In the genomic region with DNA sequence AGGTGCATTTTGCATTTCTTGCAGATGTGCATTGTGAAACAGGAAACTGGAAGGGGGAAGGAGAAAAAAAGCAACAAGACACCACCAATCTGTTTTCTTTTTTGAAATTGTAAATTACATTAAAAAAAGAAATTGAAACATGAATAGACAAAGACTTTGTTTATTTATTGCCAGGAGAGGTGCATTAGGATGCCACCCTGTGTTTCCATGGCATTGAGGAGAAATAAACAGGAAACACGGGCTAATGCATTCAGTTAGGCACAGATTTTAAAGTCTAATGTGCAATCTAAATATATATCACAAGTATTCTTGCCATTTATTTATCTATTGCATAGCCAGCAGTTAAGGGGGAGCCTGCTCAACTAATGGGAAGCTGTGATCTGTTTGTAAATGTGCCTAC, we compare ENCODE assay signal across 14 cellular contexts.
"Had no signal": no experiment of that assay in that cellular context is flagged by ENCODE, and none has a peak within 500 bp of the region (broad histone marks: within the 10 kb centered on the region; RNA-seq: fewer than 3 reads in every experiment).

No MANE protein-coding gene starts in this region.

- H3K27ac Mint-ChIP-seq: activated CD4-positive, alpha-beta memory T cell treated with anti-CD3 and anti-CD28 coated beads, Interleukin-2, amount 10 ng/mL, durations not matched to agents 7 days and 5 days; activated CD4-positive, alpha-beta T cell treated with anti-CD3 and anti-CD28 coated beads for 36 hours; stimulated activated naive CD8-positive, alpha-beta T cell treated with anti-CD3 and anti-CD28 coated beads, Interleukin-15, Interleukin-2, amounts not matched to agents 100 ng/mL and 50 ng/mL, for 24 hours had no signal

- ATAC-seq: activated CD4-positive, alpha-beta T cell treated with anti-CD3 and anti-CD28 coated beads for 36 hours; gastroesophageal sphincter had no signal

- H3K27me3 ChIP-seq: ascending aorta, gastroesophageal sphincter, upper lobe of left lung had no signal

- H3K9ac ChIP-seq: parathyroid adenoma had no signal

- H3K36me3 ChIP-seq: ascending aorta, gastroesophageal sphincter, upper lobe of left lung had no signal

- H3K9me3 ChIP-seq: ascending aorta, gastroesophageal sphincter, upper lobe of left lung had no signal

- H3K27me3 Mint-ChIP-seq: activated CD4-positive, alpha-beta memory T cell treated with anti-CD3 and anti-CD28 coated beads, Interleukin-2, amount 10 ng/mL, durations not matched to agents 7 days and 5 days; activated CD4-positive, alpha-beta T cell treated with anti-CD3 and anti-CD28 coated beads for 36 hours; stimulated activated naive CD8-positive, alpha-beta T cell treated with anti-CD3 and anti-CD28 coated beads, Interleukin-15, Interleukin-2, amounts not matched to agents 100 ng/mL and 50 ng/mL, for 24 hours had no signal

- H3K4me3 Mint-ChIP-seq: activated CD4-positive, alpha-beta memory T cell treated with anti-CD3 and anti-CD28 coated beads, Interleukin-2, amount 10 ng/mL, durations not matched to agents 7 days and 5 days; activated CD4-positive, alpha-beta T cell treated with anti-CD3 and anti-CD28 coated beads for 36 hours; stimulated activated naive CD8-positive, alpha-beta T cell treated with anti-CD3 and anti-CD28 coated beads, Interleukin-15, Interleukin-2, amounts not matched to agents 100 ng/mL and 50 ng/mL, for 24 hours had no signal

- H3K4me3 ChIP-seq: ascending aorta, gastroesophageal sphincter, upper lobe of left lung had no signal

- H3K27ac ChIP-seq: ascending aorta, gastroesophageal sphincter, parathyroid adenoma, upper lobe of left lung, VCaP had no signal

- DNase-seq: activated CD4-positive, alpha-beta memory T cell treated with anti-CD3 and anti-CD28 coated beads, Interleukin-2, amount 10 ng/mL, durations not matched to agents 7 days and 5 days; activated CD4-positive, alpha-beta T cell treated with anti-CD3 and anti-CD28 coated beads for 36 hours; activated naive CD4-positive, alpha-beta T cell; kidney glomerular epithelial cell; naive B cell; stimulated activated CD4-positive, alpha-beta T cell treated with anti-CD3 and anti-CD28 coated beads, Interleukin-4, amount 100 ng/mL, for 1 hour; stimulated activated CD8-positive, alpha-beta memory T cell treated with anti-CD3 and anti-CD28 coated beads, Interleukin-4, amount 100 ng/mL, for 48 hours; T1000; upper lobe of left lung had no signal

- H3K9me3 Mint-ChIP-seq: activated CD4-positive, alpha-beta memory T cell treated with anti-CD3 and anti-CD28 coated beads, Interleukin-2, amount 10 ng/mL, durations not matched to agents 7 days and 5 days; naive B cell; stimulated activated naive CD8-positive, alpha-beta T cell treated with anti-CD3 and anti-CD28 coated beads, Interleukin-15, Interleukin-2, amounts not matched to agents 100 ng/mL and 50 ng/mL, for 24 hours had no signal

- H3K4me1 ChIP-seq: ascending aorta, gastroesophageal sphincter, parathyroid adenoma, upper lobe of left lung had no signal

- H3K79me2 ChIP-seq: parathyroid adenoma had no signal

- H3K36me3 Mint-ChIP-seq: naive B cell had no signal

- H2AFZ ChIP-seq: parathyroid adenoma had no signal

- H3K4me1 Mint-ChIP-seq: activated CD4-positive, alpha-beta memory T cell treated with anti-CD3 and anti-CD28 coated beads, Interleukin-2, amount 10 ng/mL, durations not matched to agents 7 days and 5 days; activated CD4-positive, alpha-beta T cell treated with anti-CD3 and anti-CD28 coated beads for 36 hours had no signal
